Comparison of ENCODE assay signal across 9 cellular contexts in the genomic region with DNA sequence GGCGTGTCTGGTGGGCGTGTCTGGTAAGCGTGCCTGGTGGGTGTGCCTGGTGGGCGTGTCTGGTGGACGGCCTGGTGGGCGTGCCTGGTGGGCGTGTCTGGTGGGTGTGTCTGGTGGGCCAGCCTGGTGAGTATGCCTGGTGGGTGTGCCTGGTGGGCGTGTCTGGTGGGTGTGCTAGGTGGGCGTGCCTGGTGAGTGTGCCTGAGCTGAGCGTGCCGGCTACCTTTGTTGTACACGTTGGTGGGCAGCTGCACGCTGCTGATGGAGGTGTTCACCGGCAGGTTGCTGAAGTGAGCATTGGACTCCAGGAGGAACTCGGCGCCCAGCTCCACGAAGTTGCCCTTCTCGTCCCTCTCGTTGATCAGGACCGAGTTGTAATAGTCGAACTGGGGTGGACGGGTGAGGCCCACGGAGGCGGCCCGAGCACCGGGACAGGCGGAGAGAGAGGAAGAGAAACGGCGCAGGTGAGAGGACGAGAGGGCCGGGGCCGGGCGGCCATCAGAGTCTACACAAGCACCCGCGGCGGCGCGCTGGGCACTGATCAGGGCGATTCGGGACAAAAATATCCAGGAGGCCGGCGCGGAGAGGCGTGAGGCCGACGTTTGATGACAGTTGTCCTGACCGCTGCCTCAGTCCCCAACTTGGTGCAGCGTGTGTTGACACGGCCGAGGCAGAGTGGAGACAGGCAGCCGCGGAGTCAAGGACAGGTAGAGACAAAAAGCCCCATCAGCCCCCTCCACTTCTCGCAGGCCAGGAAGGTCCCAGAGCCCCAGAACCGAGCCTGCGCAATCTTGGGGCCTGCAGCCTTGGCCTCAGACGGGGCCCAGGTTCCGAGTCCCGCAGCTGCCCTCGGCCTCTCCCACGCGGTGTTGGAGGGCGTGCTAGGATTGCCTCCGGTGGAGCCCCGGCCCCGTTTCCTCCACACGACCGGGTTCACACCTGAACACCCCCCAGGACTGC. TPM values are rescaled to one million over a fixed set of nuclear protein-coding genes. Genes with fewer than 3 reads are reported as not detected.
DNase-seq lines count a peak whose midpoint lies in the region; ATAC-seq and TF ChIP-seq lines count a peak whose summit lies in the region.
"Had no signal": no experiment of that assay in that cellular context is flagged by ENCODE, and none has a peak within 500 bp of the region (broad histone marks: within the 10 kb centered on the region; RNA-seq: fewer than 3 reads in every experiment).

No MANE protein-coding gene starts in this region.

- H3K18ac ChIP-seq in IMR-90 (ENCODE audit: low read depth, low read length): no peak overlapping the region

- H2AFZ ChIP-seq in IMR-90 (replicated peaks; ENCODE audit: low read length, poor library complexity): peak overlapping the region; percentile 78

- H3K4me1 Mint-ChIP-seq in immature natural killer cell: peaks cover 6 to 11% of the 10 kb centered on the region in 2 donors
- H3K4me1 Mint-ChIP-seq in stimulated activated naive CD8-positive, alpha-beta T cell treated with anti-CD3 and anti-CD28 coated beads, Interleukin-15, amount 100 ng/mL, for 72 hours: peaks cover 7% of the 10 kb centered on the region

- no peak overlapping the region for H2BK15ac ChIP-seq in IMR-90 (ENCODE audit: low read depth, low read length)

- no peak for TF ChIP-seq POLR2A in IMR-90 (IDR thresholded peaks at IDR 0.05; ENCODE audit: low read depth, low read length)

- no peaks in the 10 kb centered on the region for H3K36me3 ChIP-seq in IMR-90 (ENCODE audit: control insufficient read depth, insufficient read depth, low read length)

- no peak overlapping the region; the same call in 1 of the 2 replicates for H3K4me2 ChIP-seq in IMR-90 (ENCODE audit: low read depth, low read length)

- no peak overlapping the region for H2AK9ac ChIP-seq in IMR-90 (replicated peaks; ENCODE audit: low read depth, low read length, poor library complexity)

- no peak overlapping the region for H3K14ac ChIP-seq in IMR-90 (replicated peaks; ENCODE audit: low read depth, low read length)

- H2BK5ac ChIP-seq in IMR-90 (ENCODE audit: low read depth, low read length, poor library complexity, severe bottlenecking): no peak overlapping the region

- H3K9me1 ChIP-seq in IMR-90 (ENCODE audit: insufficient read depth, low read length): no peaks in the 10 kb centered on the region

- BruUV-seq in IMR-90 (replicated peaks; lab: Mats Ljungman, UMichigan): no TSS peak

- no peaks in the 10 kb centered on the region for H3K79me1 ChIP-seq in IMR-90 (ENCODE audit: low read depth in 1 of 2, low read length in 2 of 2)

- dilution Hi-C loops in IMR-90 (cut with HindIII; ENCODE audit: low sequenced_read_pairs, unreplicated experiment): no loop called here

- no peak overlapping the region for H3K27ac Mint-ChIP-seq in immature natural killer cell
- no peak overlapping the region for H3K27ac Mint-ChIP-seq in stimulated activated naive CD8-positive, alpha-beta T cell treated with anti-CD3 and anti-CD28 coated beads, Interleukin-15, amount 100 ng/mL, for 72 hours

- H2AK5ac ChIP-seq in IMR-90 (ENCODE audit: low read depth, low read length): no peak overlapping the region

- DNase-seq in IMR-90 (no peak), immature natural killer cell (no peak), NCI-H1417 treated with DMSO at 0.1 percent for 48 hours (lab: John Stamatoyannopoulos, UW) (no peak), NCI-H748 treated with DMSO at 0.1 percent for 48 hours (lab: John Stamatoyannopoulos, UW) (no peak), NCI-H187 (lab: John Stamatoyannopoulos, UW) (no peak), NCI-H2196 treated with DMSO at 0.1 percent for 48 hours (lab: John Stamatoyannopoulos, UW; ENCODE audit: unreplicated experiment) (no peak)
- DNase-seq in activated T-cell treated with anti-CD3 and anti-CD28 coated beads, Interleukin-2, amount 50 U/mL, for 48 hours: peak; percentile 34 to 37
- peak in 1 of 2 donors; percentile 14 for DNase-seq in stimulated activated naive CD8-positive, alpha-beta T cell treated with anti-CD3 and anti-CD28 coated beads, Interleukin-15, amount 100 ng/mL, for 72 hours

- in situ Hi-C loops in IMR-90 (cut with MboI; ENCODE audit: low sequenced_read_pairs): no loop called here

- H3K27me3 ChIP-seq in IMR-90 (ENCODE audit: control insufficient read depth, insufficient read depth, low read length): peaks cover 25% of the 10 kb centered on the region

- H3K4me3 ChIP-seq in IMR-90 (ENCODE audit: insufficient read depth, low read depth, low read length): no peak overlapping the region

- peaks cover 17% of the 10 kb centered on the region for H3K9me3 ChIP-seq in IMR-90 (ENCODE audit: control insufficient read depth, insufficient read depth, low read length)

- no peak overlapping the region for H3K27ac ChIP-seq in IMR-90 (ENCODE audit: insufficient read depth, low read length)

- intact Hi-C loops in IMR-90 (cut with micrococcal nuclease): no loop called here

- H4K8ac ChIP-seq in IMR-90 (ENCODE audit: low read depth in 2 of 2, low read length in 2 of 2): no peak overlapping the region

- no peak overlapping the region for H3K56ac ChIP-seq in IMR-90 (ENCODE audit: extremely low read depth, insufficient read depth, low read length)

- H3K36me3 Mint-ChIP-seq in immature natural killer cell: peaks cover 0 to 5% (median 5%) of the 10 kb centered on the region in 3 donors

- POLR2A ChIA-PET in IMR-90 (lab: Charles Lee; ENCODE audit: unreplicated experiment): no interaction called here

- TF ChIP-seq CTCF in IMR-90 (conservative IDR thresholded peaks at IDR 0.05; ENCODE audit: low read depth, low read length): no peak

- no peak overlapping the region for H3K4ac ChIP-seq in IMR-90 (ENCODE audit: low read depth, low read length)

- WGBS in IMR-90 (ENCODE audit: extremely low coverage in 2 of 2, insufficient read length in 1 of 2), 2 experiments: 21% methylated on average over 42 of the region's 67 CpGs; no CpG with 5 or more reads in 1 of the 2 experiments

- no peak overlapping the region for H2BK20ac ChIP-seq in IMR-90 (ENCODE audit: low read depth, low read length)

- H3K4me1 ChIP-seq in IMR-90 (ENCODE audit: control insufficient read depth, insufficient read depth, low read length): no peaks in the 10 kb centered on the region

- no peak overlapping the region for H2BK120ac ChIP-seq in IMR-90 (ENCODE audit: low read depth, low read length)

- H3K27me3 Mint-ChIP-seq in immature natural killer cell (ENCODE audit: low read depth in 3 of 3): peaks cover 5 to 17% (median 11%) of the 10 kb centered on the region in 3 donors
- H3K27me3 Mint-ChIP-seq in stimulated activated naive CD8-positive, alpha-beta T cell treated with anti-CD3 and anti-CD28 coated beads, Interleukin-15, amount 100 ng/mL, for 72 hours: peaks cover 32% of the 10 kb centered on the region

- CTCF ChIA-PET in IMR-90 (lab: Yijun Ruan, JAX): no interaction called here

- H4K91ac ChIP-seq in IMR-90 (ENCODE audit: insufficient read depth, low read depth, low read length): no peak overlapping the region

- H3K4me3 Mint-ChIP-seq in immature natural killer cell: peak overlapping the region in 3 of 5 donors; percentile 32 to 68 (median 52)
- peak overlapping the region; percentile 71 to 74 for H3K4me3 Mint-ChIP-seq in stimulated activated naive CD8-positive, alpha-beta T cell treated with anti-CD3 and anti-CD28 coated beads, Interleukin-15, amount 100 ng/mL, for 72 hours

- peaks cover 2 to 44% (median 28%) of the 10 kb centered on the region in 6 donors for H3K9me3 Mint-ChIP-seq in immature natural killer cell
- peaks cover 26 to 39% of the 10 kb centered on the region in 2 donors for H3K9me3 Mint-ChIP-seq in stimulated activated naive CD8-positive, alpha-beta T cell treated with anti-CD3 and anti-CD28 coated beads, Interleukin-15, amount 100 ng/mL, for 72 hours

- no peak overlapping the region for H3K9ac ChIP-seq in IMR-90 (ENCODE audit: low read depth, low read length)

- ATAC-seq in IMR-90 (ENCODE audit: low read depth): no peak; the same call in 1 of the 2 replicates
- no peak for ATAC-seq in stimulated activated naive CD8-positive, alpha-beta T cell treated with anti-CD3 and anti-CD28 coated beads, Interleukin-15, amount 100 ng/mL, for 72 hours

- no peak overlapping the region for H4K5ac ChIP-seq in IMR-90 (ENCODE audit: low read depth, low read length)

- TF ChIP-seq RAD21 in IMR-90 (IDR thresholded peaks at IDR 0.05; ENCODE audit: low read length): no peak

- no peak overlapping the region for H3K23ac ChIP-seq in IMR-90 (ENCODE audit: low read depth, low read length)

- H4K20me1 ChIP-seq in IMR-90 (ENCODE audit: insufficient read depth, low read length): no peaks in the 10 kb centered on the region

TF ChIP-seq in IMR-90, 13 proteins besides CTCF, POLR2A, EP300 and RAD21 (continues in another document):
- TF ChIP-seq FOS (IDR thresholded peaks at IDR 0.05; ENCODE audit: low read depth, low read length) (no peak), MAFK (IDR thresholded peaks at IDR 0.05; ENCODE audit: low read depth, low read length) (no peak), SMC3 (IDR thresholded peaks at IDR 0.05; ENCODE audit: low read depth, low read length) (no peak), RCOR1 (IDR thresholded peaks at IDR 0.05; ENCODE audit: insufficient replicate concordance, low read length) (no peak), MAZ (IDR thresholded peaks at IDR 0.05; ENCODE audit: borderline replicate concordance, low read depth, low read length) (no peak), CEBPB (IDR thresholded peaks at IDR 0.05; ENCODE audit: low read depth, low read length) (no peak), NFE2L2 (IDR thresholded peaks at IDR 0.05; ENCODE audit: low read depth, low read length) (no peak)
- TF ChIP-seq, protein P1, sequence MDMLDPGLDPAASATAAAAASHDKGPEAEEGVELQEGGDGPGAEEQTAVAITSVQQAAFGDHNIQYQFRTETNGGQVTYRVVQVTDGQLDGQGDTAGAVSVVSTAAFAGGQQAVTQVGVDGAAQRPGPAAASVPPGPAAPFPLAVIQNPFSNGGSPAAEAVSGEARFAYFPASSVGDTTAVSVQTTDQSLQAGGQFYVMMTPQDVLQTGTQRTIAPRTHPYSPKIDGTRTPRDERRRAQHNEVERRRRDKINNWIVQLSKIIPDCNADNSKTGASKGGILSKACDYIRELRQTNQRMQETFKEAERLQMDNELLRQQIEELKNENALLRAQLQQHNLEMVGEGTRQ (IDR thresholded peaks at IDR 0.05; ENCODE audit: low read depth, low read length): no peak
- TF ChIP-seq, protein P2, sequence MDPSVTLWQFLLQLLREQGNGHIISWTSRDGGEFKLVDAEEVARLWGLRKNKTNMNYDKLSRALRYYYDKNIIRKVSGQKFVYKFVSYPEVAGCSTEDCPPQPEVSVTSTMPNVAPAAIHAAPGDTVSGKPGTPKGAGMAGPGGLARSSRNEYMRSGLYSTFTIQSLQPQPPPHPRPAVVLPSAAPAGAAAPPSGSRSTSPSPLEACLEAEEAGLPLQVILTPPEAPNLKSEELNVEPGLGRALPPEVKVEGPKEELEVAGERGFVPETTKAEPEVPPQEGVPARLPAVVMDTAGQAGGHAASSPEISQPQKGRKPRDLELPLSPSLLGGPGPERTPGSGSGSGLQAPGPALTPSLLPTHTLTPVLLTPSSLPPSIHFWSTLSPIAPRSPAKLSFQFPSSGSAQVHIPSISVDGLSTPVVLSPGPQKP (IDR thresholded peaks at IDR 0.05; ENCODE audit: borderline replicate concordance, low read depth, low read length): no peak

RNA-seq across cellular contexts. Expression of a gene that starts 10.5 kb away (rescaled TPM):
- 0.18 and 0.28 TPM in 2 replicates for total RNA-seq in IMR-90 (2012; rRNA removed)
- polyA plus RNA-seq in IMR-90 (2012; rRNA removed): 0.22 and 0.65 TPM in 2 replicates
- 0.41 and 0.58 TPM in 2 replicates for polyA plus RNA-seq in IMR-90 (2012; cell fraction: cytosol; rRNA removed)
- polyA plus RNA-seq in IMR-90 (2012; cell fraction: nucleus; rRNA removed; ENCODE audit: low replicate concordance): 1.8 and 3.6 TPM in 2 replicates
- 10 to 100 TPM in 1 of 3 donors, 1 to 10 TPM in 2; 9.1 to 20.0 (median 9.6) TPM for polyA plus RNA-seq in immature natural killer cell
- total RNA-seq: NCI-H460 had no signal

Comparison
In these comparisons a context has a peak if more than half of its experiments do, and no peak if none do; other contexts are left out.
1. DNase-seq: peak in activated T-cell treated with anti-CD3 and anti-CD28 coated beads, Interleukin-2, amount 50 U/mL, for 48 hours (2 of 2); none in IMR-90 (single experiment), immature natural killer cell (0 of 3), NCI-H1417 treated with DMSO at 0.1 percent for 48 hours (single experiment), NCI-H748 treated with DMSO at 0.1 percent for 48 hours (single experiment), NCI-H187 (0 of 2) and NCI-H2196 treated with DMSO at 0.1 percent for 48 hours (single experiment).